In the genomic region with DNA sequence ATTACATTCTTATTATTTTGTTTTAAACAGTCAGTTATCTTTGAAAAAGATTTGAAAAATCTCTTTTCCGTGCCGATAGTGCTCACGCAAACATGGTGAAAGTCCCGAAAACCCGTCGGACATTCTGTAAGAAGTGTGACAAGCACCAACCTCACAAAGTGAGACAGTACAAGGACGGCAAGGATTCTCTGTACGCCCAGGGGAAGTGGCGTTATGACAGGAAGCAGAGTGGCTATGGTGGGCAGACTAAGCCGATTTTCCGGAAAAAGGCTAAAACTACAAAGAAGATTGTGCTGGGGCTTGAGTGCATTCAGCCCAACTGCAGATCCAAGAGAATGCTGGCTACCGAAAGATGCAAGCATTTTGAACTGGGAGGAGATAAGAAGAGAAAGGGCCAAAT, we compare ENCODE assay signal across 1 cellular context.
TF ChIP-seq lines count a peak whose summit lies in the region.

No MANE protein-coding gene starts in this region.

TF ChIP-seq in K562, 482 proteins besides CTCF, POLR2A, EP300 and RAD21:
- TF ChIP-seq CREM (IDR thresholded peaks at IDR 0.05; ENCODE audit: low read depth) (no peak), EZH2 (IDR thresholded peaks at IDR 0.05; ENCODE audit: borderline replicate concordance, low read depth, low read length) (0 out of 2 replicates have a peak, but pooled peaks have one; percentile 79)
